In the genomic region with DNA sequence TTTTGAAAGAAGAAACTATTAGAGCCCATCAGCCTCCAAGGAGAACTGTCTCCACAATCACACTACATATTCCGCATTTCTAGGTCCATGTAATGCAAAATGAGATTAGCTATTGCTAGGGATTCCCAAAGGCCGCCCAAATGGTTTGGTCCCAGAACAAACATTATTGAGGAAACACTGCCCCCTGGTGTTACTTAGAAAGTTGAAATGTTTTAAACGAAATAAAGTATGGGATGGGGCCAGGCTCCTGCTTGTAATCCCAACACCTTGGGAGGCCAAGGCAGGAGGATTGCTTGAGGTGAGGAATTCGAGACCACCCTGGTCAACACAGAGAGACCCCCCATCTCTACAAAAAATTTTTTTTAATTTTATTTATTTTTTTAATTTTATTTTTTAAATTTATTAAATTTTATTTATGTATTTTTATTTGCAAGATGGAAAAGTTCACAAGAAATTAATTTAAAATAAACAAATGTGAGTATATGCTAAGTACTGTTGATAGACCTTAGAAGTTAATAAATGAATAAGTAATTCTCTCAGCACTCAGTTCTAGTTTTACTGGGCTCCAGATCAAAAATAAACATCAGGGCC, we compare ENCODE assay signal across 8 cellular contexts. TPM values are rescaled to one million over a fixed set of nuclear protein-coding genes. Genes with fewer than 3 reads are reported as not detected.
DNase-seq lines count a peak whose midpoint lies in the region; ATAC-seq, FAIRE-seq and TF ChIP-seq lines count a peak whose summit lies in the region.

No MANE protein-coding gene starts in this region.

- no peak overlapping the region for H3K27ac Mint-ChIP-seq in endodermal cell

- WGBS in A549 (ENCODE audit: missing lambda C conversion rate), result 3% methylated on average over 4 of the region's 4 CpGs
- 20 to 27% methylated on average over 1 to 3 of the region's 4 CpGs for WGBS in endodermal cell (ENCODE audit: insufficient coverage in 1 of 2, insufficient read length in 1 of 2), 2 experiments
- no CpG with 5 or more reads among the region's 4 CpGs for WGBS in mesendoderm (ENCODE audit: extremely low coverage, insufficient coverage, low lambda C conversion rate)

- peaks cover 14% of the 10 kb centered on the region for H3K36me3 Mint-ChIP-seq in endodermal cell (ENCODE audit: low read depth)

- POLR2A ChIA-PET in A549 (lab: Yijun Ruan, JAX), result no interaction called here

- peaks cover 11% of the 10 kb centered on the region for H3K4me1 Mint-ChIP-seq in endodermal cell

- no peak overlapping the region for H4K8ac ChIP-seq in mesendoderm (ENCODE audit: low read depth, low read length)

- H2BK120ac ChIP-seq in mesendoderm (ENCODE audit: low read depth, low read length), result no peak overlapping the region

- no peaks in the 10 kb centered on the region for H3K79me2 ChIP-seq in mesendoderm (ENCODE audit: control insufficient read depth, insufficient read depth, low read length)

- H4K5ac ChIP-seq in mesendoderm (ENCODE audit: low read length), result no peak overlapping the region

- peak; percentile 84 to 90 for TF ChIP-seq RAD21 in A549 (conservative IDR thresholded peaks at IDR 0.05 in 1 of 2, IDR thresholded peaks at IDR 0.05 in 1 of 2)

- H3K79me1 ChIP-seq in mesendoderm (ENCODE audit: low read length), result no peaks in the 10 kb centered on the region

- TF ChIP-seq EP300 in A549 (IDR thresholded peaks at IDR 0.05), result no peak

- H3K4me3 Mint-ChIP-seq in endodermal cell, result no peak overlapping the region

- no peak overlapping the region for H3K56ac ChIP-seq in mesendoderm (ENCODE audit: low read length)

- no peak overlapping the region for H2BK15ac ChIP-seq in mesendoderm (replicated peaks; ENCODE audit: low read depth)

- FAIRE-seq in A549 (lab: Jason Lieb, UNC), result no peak

- H3K27me3 Mint-ChIP-seq in endodermal cell (ENCODE audit: insufficient read depth), result no peaks in the 10 kb centered on the region

- H3K27me3 ChIP-seq in endodermal cell (ENCODE audit: control insufficient read depth, insufficient read depth, low read length, poor library complexity, severe bottlenecking), result no peaks in the 10 kb centered on the region
- H3K27me3 ChIP-seq in mesendoderm (ENCODE audit: insufficient read depth, low read length, poor library complexity), result no peaks in the 10 kb centered on the region

- no peak overlapping the region for H3K4ac ChIP-seq in mesendoderm (ENCODE audit: low read depth, low read length)

- ATAC-seq in A549 (peak; percentile 74 to 76), GM21723 (IDR thresholded peaks at IDR 0.05; ENCODE audit: unreplicated experiment) (no peak), GM19395 (IDR thresholded peaks at IDR 0.05; ENCODE audit: unreplicated experiment) (no peak)

- no peak overlapping the region for H2AK5ac ChIP-seq in mesendoderm (ENCODE audit: low read length)

- H3K4me3 ChIP-seq in A549 (no peak overlapping the region), endodermal cell (ENCODE audit: low read length) (no peak overlapping the region), mesendoderm (ENCODE audit: low read length) (no peak overlapping the region)

- H3K36me3 ChIP-seq in endodermal cell (ENCODE audit: control insufficient read depth, insufficient read depth, low read length), result peaks cover 33% of the 10 kb centered on the region
- H3K36me3 ChIP-seq in mesendoderm (ENCODE audit: control insufficient read depth, insufficient read depth, low read length), result peaks cover 2% of the 10 kb centered on the region

- no peak for TF ChIP-seq POLR2A in A549 (IDR thresholded peaks at IDR 0.05; ENCODE audit: low read length)

- CTCF ChIA-PET in A549 (lab: Yijun Ruan, JAX), result interaction anchor here (0.6 to 21.6 kb wide), 49 partner anchors 9 to 298 kb away, joined by 3 to 332 read pairs (median 5); partner anchors contain the start of genes CNPPD1, CRYBA2, IHH and SLC23A3

- H3K4me2 ChIP-seq in A549 (no peak overlapping the region), mesendoderm (ENCODE audit: low read length) (no peak overlapping the region)

- H3K9me3 ChIP-seq in A549 (no peaks in the 10 kb centered on the region), endodermal cell (ENCODE audit: control insufficient read depth, low read length) (no peaks in the 10 kb centered on the region)

- no peak overlapping the region for H2BK5ac ChIP-seq in mesendoderm (ENCODE audit: low read length)

- H3K27ac ChIP-seq in A549, result no peak overlapping the region
- no peak overlapping the region for H3K27ac ChIP-seq in endodermal cell (ENCODE audit: low read depth, low read length)
- no peak overlapping the region for H3K27ac ChIP-seq in mesendoderm (ENCODE audit: low read depth, low read length)

- H3K9me3 Mint-ChIP-seq in endodermal cell, result no peaks in the 10 kb centered on the region

- DNase-seq in A549 (ENCODE audit: low read depth in 1 of 2, low spot score in 1 of 2) (peak; percentile 64 to 77), GM03348 (ENCODE audit: low spot score) (peak; percentile 56), NCI-H128 (lab: John Stamatoyannopoulos, UW; ENCODE audit: unreplicated experiment) (peak; percentile 64), SKM-1 (lab: John Stamatoyannopoulos, UW; ENCODE audit: unreplicated experiment) (peak; percentile 77), endodermal cell (peak; percentile 64), mesendoderm (peak; percentile 84)

- TF ChIP-seq CTCF in A549 (IDR thresholded peaks at IDR 0.05), result peak; percentile 80
- peak; percentile 82 for TF ChIP-seq CTCF in endodermal cell (conservative IDR thresholded peaks at IDR 0.05)

- no peak overlapping the region for H3K9ac ChIP-seq in endodermal cell (ENCODE audit: extremely low read depth, low read length, poor library complexity, severe bottlenecking)
- H3K9ac ChIP-seq in mesendoderm (ENCODE audit: low read length), result no peak overlapping the region

- no peak overlapping the region for H3K18ac ChIP-seq in mesendoderm (ENCODE audit: low read length)

- H3K23ac ChIP-seq in mesendoderm (ENCODE audit: low read length), result no peak overlapping the region

- H3K4me1 ChIP-seq in A549 (peaks cover 4% of the 10 kb centered on the region; the same call in 1 of the 3 replicates), endodermal cell (ENCODE audit: control insufficient read depth, insufficient read depth, low read length) (peaks cover 5% of the 10 kb centered on the region), mesendoderm (ENCODE audit: control insufficient read depth, low read depth, low read length) (no peaks in the 10 kb centered on the region)

TF ChIP-seq in A549, 52 proteins besides CTCF, POLR2A, EP300 and RAD21 (continues in another document):
- TF ChIP-seq SMC3 (IDR thresholded peaks at IDR 0.05), result peak; percentile 90

RNA-seq across cellular contexts. Expression of gene NHEJ1, which starts 5.5 kb away (rescaled TPM):
- polyA plus RNA-seq in A549 (2011; rRNA removed) (31.8 and 34.7 TPM in 2 replicates), A549 (2017; fragmentation: RNase III; extraction: RNeasy Plus Mini Kit Qiagen cat#74134 plus additional on column Dnase treatment) (18.5 to 19.1 TPM (median 18.8 TPM) in 3 replicates)
- 16.2 and 22.3 TPM in 2 replicates for polyA plus RNA-seq in A549 (2012; cell fraction: cytosol; rRNA removed)
- 7.5 and 9.9 TPM in 2 replicates for polyA plus RNA-seq in A549 (2012; cell fraction: nucleus; rRNA removed)
- polyA minus RNA-seq in A549 (2011; rRNA and poly(A)+ RNA removed), result 39.6 and 56.0 TPM in 2 replicates
- 10 to 100 TPM; 16.2 to 27.4 TPM for total RNA-seq in endodermal cell
- 23.4 TPM for polyA plus RNA-seq in endodermal cell (2013, experiment 1 of 2)
- 19.8 TPM for polyA plus RNA-seq in endodermal cell (2013, experiment 2 of 2)
- polyA plus RNA-seq in mesendoderm (2013, experiment 1 of 2), result 17.6 TPM
- polyA plus RNA-seq in mesendoderm (2013, experiment 2 of 2), result 17.5 TPM

RNA-seq across cellular contexts. Expression of gene SLC23A3, which starts 14.7 kb away (rescaled TPM):
- polyA plus RNA-seq in A549 (2011; rRNA removed) (0.39 and 0.66 TPM in 2 replicates), A549 (2017; fragmentation: RNase III; extraction: RNeasy Plus Mini Kit Qiagen cat#74134 plus additional on column Dnase treatment) (0.80 to 0.90 TPM (median 0.83 TPM) in 3 replicates)
- 0.17 and 0.23 TPM in 2 replicates for polyA plus RNA-seq in A549 (2012; cell fraction: cytosol; rRNA removed)
- polyA plus RNA-seq in A549 (2012; cell fraction: nucleus; rRNA removed), result 2.7 and 3.2 TPM in 2 replicates
- polyA minus RNA-seq in A549 (2011; rRNA and poly(A)+ RNA removed), result 1.1 TPM in 2 replicates
- 1 to 10 TPM in 1 of 2 donors, under 1 TPM in 1; 0.46 to 1.9 TPM for total RNA-seq in endodermal cell
- polyA plus RNA-seq in endodermal cell (2013, experiment 1 of 2), result 0.28 TPM
- polyA plus RNA-seq in endodermal cell (2013, experiment 2 of 2), result 0.37 TPM
- polyA plus RNA-seq in mesendoderm (2013, experiment 1 of 2), result 0.25 TPM
- 0.03 TPM for polyA plus RNA-seq in mesendoderm (2013, experiment 2 of 2)

RNA-seq across cellular contexts. Expression of gene CNPPD1, which starts 21.6 kb away (rescaled TPM):
- polyA plus RNA-seq in A549 (2011; rRNA removed) (22.1 and 27.6 TPM in 2 replicates), A549 (2017; fragmentation: RNase III; extraction: RNeasy Plus Mini Kit Qiagen cat#74134 plus additional on column Dnase treatment) (22.4 to 24.0 TPM (median 23.6 TPM) in 3 replicates)
- polyA plus RNA-seq in A549 (2012; cell fraction: cytosol; rRNA removed), result 41.0 and 41.2 TPM in 2 replicates
- 83.3 and 89.3 TPM in 2 replicates for polyA plus RNA-seq in A549 (2012; cell fraction: nucleus; rRNA removed)
- 12.2 and 14.7 TPM in 2 replicates for polyA minus RNA-seq in A549 (2011; rRNA and poly(A)+ RNA removed)
- 10 to 100 TPM; 27.7 to 33.2 TPM for total RNA-seq in endodermal cell
- 32.1 TPM for polyA plus RNA-seq in endodermal cell (2013, experiment 1 of 2)
- 26.7 TPM for polyA plus RNA-seq in endodermal cell (2013, experiment 2 of 2)
- polyA plus RNA-seq in mesendoderm (2013, experiment 1 of 2), result 20.4 TPM
- 20.2 TPM for polyA plus RNA-seq in mesendoderm (2013, experiment 2 of 2)

RNA-seq across cellular contexts. Expression of gene RETREG2, which starts 22.9 kb away (rescaled TPM):
- polyA plus RNA-seq in A549 (2011; rRNA removed), result 67.5 and 83.2 TPM in 2 replicates
- polyA plus RNA-seq in A549 (2012; cell fraction: cytosol; rRNA removed), result 48.2 and 58.2 TPM in 2 replicates
- 60.7 and 75.4 TPM in 2 replicates for polyA plus RNA-seq in A549 (2012; cell fraction: nucleus; rRNA removed)
- polyA plus RNA-seq in A549 (2017; fragmentation: RNase III; extraction: RNeasy Plus Mini Kit Qiagen cat#74134 plus additional on column Dnase treatment), result 42.7 to 53.3 TPM (median 52.8 TPM) in 3 replicates
- 105 and 129 TPM in 2 replicates for polyA minus RNA-seq in A549 (2011; rRNA and poly(A)+ RNA removed)
- 10 to 100 TPM; 67.0 to 73.4 TPM for total RNA-seq in endodermal cell
- polyA plus RNA-seq in endodermal cell (2013, experiment 1 of 2), result 71.3 TPM
- 63.5 TPM for polyA plus RNA-seq in endodermal cell (2013, experiment 2 of 2)
- polyA plus RNA-seq in mesendoderm (2013, experiment 1 of 2), result 25.3 TPM
- polyA plus RNA-seq in mesendoderm (2013, experiment 2 of 2), result 26.0 TPM

RNA-seq across cellular contexts. Expression of gene ZFAND2B, which starts 51.4 kb away (rescaled TPM):
- polyA plus RNA-seq in A549 (2011; rRNA removed) (29.1 and 30.3 TPM in 2 replicates), A549 (2017; fragmentation: RNase III; extraction: RNeasy Plus Mini Kit Qiagen cat#74134 plus additional on column Dnase treatment) (18.8 to 21.2 TPM (median 19.0 TPM) in 3 replicates)
- polyA plus RNA-seq in A549 (2012; cell fraction: cytosol; rRNA removed), result 34.8 and 43.2 TPM in 2 replicates
- 61.1 and 66.1 TPM in 2 replicates for polyA plus RNA-seq in A549 (2012; cell fraction: nucleus; rRNA removed)
- polyA minus RNA-seq in A549 (2011; rRNA and poly(A)+ RNA removed), result 39.6 and 40.4 TPM in 2 replicates
- 10 to 100 TPM; 21.7 to 22.5 TPM for total RNA-seq in endodermal cell
- 33.5 TPM for polyA plus RNA-seq in endodermal cell (2013, experiment 1 of 2)
- polyA plus RNA-seq in endodermal cell (2013, experiment 2 of 2), result 26.7 TPM
- polyA plus RNA-seq in mesendoderm (2013, experiment 1 of 2), result 15.2 TPM
- 16.0 TPM for polyA plus RNA-seq in mesendoderm (2013, experiment 2 of 2)

Comparison
In these comparisons a context has a peak if more than half of its experiments do, and no peak if none do; other contexts are left out.
1. ATAC-seq: peak in A549 (2 of 2); none in GM21723 (single experiment) and GM19395 (single experiment).
2. Peak in every context shown above with its lines, with median percentiles within 50 percentile points of each other: DNase-seq.